ENCODE assay signal across 20 cellular contexts in the genomic region with DNA sequence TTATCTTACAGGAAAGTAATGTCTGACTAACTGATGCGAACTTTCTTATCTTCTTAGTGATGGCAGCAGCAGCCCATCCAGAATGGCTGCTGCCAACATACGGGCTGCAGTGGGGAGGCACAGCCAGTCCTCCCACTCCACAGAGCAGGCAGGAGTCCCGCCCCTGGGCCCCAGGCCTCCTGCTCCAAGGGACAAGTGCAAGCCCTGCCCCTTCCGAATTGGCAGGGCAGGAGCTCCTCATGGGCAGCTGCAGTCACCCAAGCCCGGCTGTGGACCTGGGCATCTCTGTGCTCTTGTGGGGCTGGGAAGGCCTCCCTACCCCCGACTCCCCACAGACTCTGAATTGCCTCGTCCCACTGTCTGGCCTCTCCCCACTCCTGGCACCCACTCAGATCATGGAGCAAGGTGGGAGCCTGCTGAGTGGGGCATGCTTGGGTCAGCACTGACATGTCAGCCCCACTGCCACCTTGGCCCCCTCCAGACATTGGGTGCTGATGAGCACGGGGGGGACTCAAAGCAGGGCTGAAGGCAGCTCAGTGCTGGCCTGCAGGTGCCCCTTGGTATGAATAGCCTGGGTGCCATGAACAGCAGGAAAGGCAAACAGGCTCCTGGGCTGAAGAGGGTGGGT.
"Had no signal": no experiment of that assay in that cellular context is flagged by ENCODE, and none has a peak within 500 bp of the region (broad histone marks: within the 10 kb centered on the region; RNA-seq: fewer than 3 reads in every experiment).

No MANE protein-coding gene starts in this region.

- H3K4me3 Mint-ChIP-seq: activated CD8-positive, alpha-beta T cell treated with anti-CD3 and anti-CD28 coated beads for 36 hours; activated naive CD4-positive, alpha-beta T cell treated with anti-CD3 and anti-CD28 coated beads, Interleukin-2, amount 10 ng/mL, durations not matched to agents 7 days and 5 days; activated naive CD8-positive, alpha-beta T cell treated with anti-CD3 and anti-CD28 coated beads for 36 hours; activated T-cell treated with anti-CD3 and anti-CD28 coated beads, Interleukin-2, amount 50 U/mL, for 72 hours; T-helper 1 cell treated with Interleukin-12 subunit alpha and Interleukin-12 subunit beta and Interleukin-4 antibody, amounts not matched to agents 30 μg/mL and 1 μg/mL, for 36 hours had no signal

- DNase-seq: activated CD4-positive, alpha-beta T cell treated with anti-CD3 and anti-CD28 coated beads for 4 hours; activated CD8-positive, alpha-beta memory T cell treated with anti-CD3 and anti-CD28 coated beads, Interleukin-2, amount 50 U/mL, for 4 hours; activated CD8-positive, alpha-beta T cell treated with anti-CD3 and anti-CD28 coated beads for 36 hours; activated gamma-delta T cell treated with Interleukin-2 at 50 U/mL for 16 hours; activated naive CD4-positive, alpha-beta T cell treated with anti-CD3 and anti-CD28 coated beads, Interleukin-2, amount 10 ng/mL, durations not matched to agents 7 days and 5 days; activated naive CD8-positive, alpha-beta T cell treated with anti-CD3 and anti-CD28 coated beads for 36 hours; activated T-cell treated with anti-CD3 and anti-CD28 coated beads, Interleukin-2, amount 50 U/mL, for 72 hours; NCI-H1092; NCI-H1417 treated with DMSO at 0.1 percent for 48 hours; NCI-H1694; NCI-H2029; NCI-H2107; NCI-H2171 treated with DMSO at 0.1 percent for 48 hours; NCI-H524; PC-3; SHP77 treated with DMSO at 0.1 percent for 48 hours had no signal

- ATAC-seq: activated CD4-positive, CD25-positive, alpha-beta regulatory T cell treated with anti-CD3 and anti-CD28 coated beads, Interleukin-2, amount 50 U/mL, for 24 hours; activated CD8-positive, alpha-beta T cell treated with anti-CD3 and anti-CD28 coated beads for 36 hours; activated T-cell treated with anti-CD3 and anti-CD28 coated beads, Interleukin-2, amount 50 U/mL, for 72 hours; PC-3 had no signal

- H3K36me3 Mint-ChIP-seq: activated naive CD4-positive, alpha-beta T cell treated with anti-CD3 and anti-CD28 coated beads, Interleukin-2, amount 10 ng/mL, durations not matched to agents 7 days and 5 days had no signal

- H3K27ac ChIP-seq: KMS-11 had no signal

- H3K4me1 Mint-ChIP-seq: activated naive CD4-positive, alpha-beta T cell treated with anti-CD3 and anti-CD28 coated beads, Interleukin-2, amount 10 ng/mL, durations not matched to agents 7 days and 5 days had no signal

- H3K9me3 Mint-ChIP-seq: activated naive CD4-positive, alpha-beta T cell treated with anti-CD3 and anti-CD28 coated beads, Interleukin-2, amount 10 ng/mL, durations not matched to agents 7 days and 5 days had no signal

- H3K27ac Mint-ChIP-seq: activated CD8-positive, alpha-beta T cell treated with anti-CD3 and anti-CD28 coated beads for 36 hours; activated naive CD4-positive, alpha-beta T cell treated with anti-CD3 and anti-CD28 coated beads, Interleukin-2, amount 10 ng/mL, durations not matched to agents 7 days and 5 days; activated naive CD8-positive, alpha-beta T cell treated with anti-CD3 and anti-CD28 coated beads for 36 hours; activated T-helper 2 cell treated with anti-CD3 and anti-CD28 coated beads, Interferon-gamma antibody, Interleukin-2, Interleukin-4, amounts not matched to agents 10 μg/mL and 5 μg/mL and 100 μg/mL, durations not matched to agents 14 hours and 24 hours and 36 hours; T-helper 1 cell treated with Interleukin-12 subunit alpha and Interleukin-12 subunit beta and Interleukin-4 antibody, amounts not matched to agents 30 μg/mL and 1 μg/mL, for 36 hours had no signal

- H3K27me3 Mint-ChIP-seq: activated CD8-positive, alpha-beta T cell treated with anti-CD3 and anti-CD28 coated beads for 36 hours; activated naive CD4-positive, alpha-beta T cell treated with anti-CD3 and anti-CD28 coated beads, Interleukin-2, amount 10 ng/mL, durations not matched to agents 7 days and 5 days; activated naive CD8-positive, alpha-beta T cell treated with anti-CD3 and anti-CD28 coated beads for 36 hours had no signal
